In the genomic region with DNA sequence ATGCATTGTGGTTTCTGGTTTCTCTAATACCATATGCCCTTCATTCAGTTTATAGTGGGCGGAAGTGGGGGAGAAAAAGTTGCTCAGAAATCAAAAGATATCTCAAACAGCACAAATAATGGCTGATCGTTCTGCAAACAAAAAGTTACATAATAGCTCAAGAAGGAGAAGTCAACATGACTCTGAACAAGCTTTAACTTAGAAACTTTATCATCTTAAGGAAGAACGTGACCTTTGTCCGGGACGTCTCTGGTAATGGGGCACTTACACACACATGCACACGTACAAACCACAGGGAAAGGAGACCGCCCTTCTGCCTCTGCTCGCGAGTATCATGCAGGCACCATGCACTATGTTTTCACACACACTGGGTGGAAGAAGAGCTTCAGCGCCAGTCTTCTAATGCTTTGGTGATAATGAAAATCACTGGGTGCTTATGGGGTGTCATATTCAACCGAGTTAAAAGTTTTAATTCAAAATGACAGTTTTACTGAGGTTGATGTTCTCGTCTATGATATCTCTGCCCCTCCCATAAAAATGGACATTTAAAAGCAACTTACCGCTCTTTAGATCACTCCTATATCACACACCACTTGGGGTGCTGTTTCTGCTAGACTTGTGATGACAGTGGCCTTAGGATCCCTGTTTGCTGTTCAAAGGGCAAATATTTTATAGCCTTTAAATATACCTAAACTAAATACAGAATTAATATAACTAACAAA, we compare ENCODE assay signal across 2 cellular contexts.
TF ChIP-seq lines count a peak whose summit lies in the region.

No MANE protein-coding gene starts in this region.

TF ChIP-seq in GM12878, 131 proteins besides CTCF, POLR2A, EP300 and RAD21 (continued from another document):
- no peak for TF ChIP-seq HDAC6 (IDR thresholded peaks at IDR 0.05; ENCODE audit: unreplicated experiment)
- no peak for TF ChIP-seq IKZF1 (conservative IDR thresholded peaks at IDR 0.05)
- TF ChIP-seq RFX5 (IDR thresholded peaks at IDR 0.05; ENCODE audit: low read depth, low read length), result no peak
- TF ChIP-seq, protein P1, sequence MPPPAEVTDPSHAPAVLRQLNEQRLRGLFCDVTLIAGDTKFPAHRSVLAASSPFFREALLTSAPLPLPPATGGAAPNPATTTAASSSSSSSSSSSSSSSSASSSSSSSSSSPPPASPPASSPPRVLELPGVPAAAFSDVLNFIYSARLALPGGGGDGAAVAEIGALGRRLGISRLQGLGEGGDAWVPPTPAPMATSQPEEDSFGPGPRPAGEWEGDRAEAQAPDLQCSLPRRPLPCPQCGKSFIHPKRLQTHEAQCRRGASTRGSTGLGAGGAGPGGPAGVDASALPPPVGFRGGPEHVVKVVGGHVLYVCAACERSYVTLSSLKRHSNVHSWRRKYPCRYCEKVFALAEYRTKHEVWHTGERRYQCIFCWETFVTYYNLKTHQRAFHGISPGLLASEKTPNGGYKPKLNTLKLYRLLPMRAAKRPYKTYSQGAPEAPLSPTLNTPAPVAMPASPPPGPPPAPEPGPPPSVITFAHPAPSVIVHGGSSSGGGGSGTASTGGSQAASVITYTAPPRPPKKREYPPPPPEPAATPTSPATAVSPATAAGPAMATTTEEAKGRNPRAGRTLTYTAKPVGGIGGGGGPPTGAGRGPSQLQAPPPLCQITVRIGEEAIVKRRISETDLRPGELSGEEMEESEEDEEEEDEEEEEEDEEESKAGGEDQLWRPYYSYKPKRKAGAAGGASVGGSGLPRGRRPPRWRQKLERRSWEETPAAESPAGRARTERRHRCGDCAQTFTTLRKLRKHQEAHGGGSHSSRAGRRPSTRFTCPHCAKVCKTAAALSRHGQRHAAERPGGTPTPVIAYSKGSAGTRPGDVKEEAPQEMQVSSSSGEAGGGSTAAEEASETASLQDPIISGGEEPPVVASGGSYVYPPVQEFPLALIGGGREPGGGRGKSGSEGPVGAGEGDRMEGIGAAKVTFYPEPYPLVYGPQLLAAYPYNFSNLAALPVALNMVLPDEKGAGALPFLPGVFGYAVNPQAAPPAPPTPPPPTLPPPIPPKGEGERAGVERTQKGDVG (CRISPR knock-in tag; IDR thresholded peaks at IDR 0.05), result no peak
- no peak for TF ChIP-seq ZZZ3 (IDR thresholded peaks at IDR 0.05; ENCODE audit: control insufficient read depth, insufficient read length, low read depth)
- TF ChIP-seq, protein P2, sequence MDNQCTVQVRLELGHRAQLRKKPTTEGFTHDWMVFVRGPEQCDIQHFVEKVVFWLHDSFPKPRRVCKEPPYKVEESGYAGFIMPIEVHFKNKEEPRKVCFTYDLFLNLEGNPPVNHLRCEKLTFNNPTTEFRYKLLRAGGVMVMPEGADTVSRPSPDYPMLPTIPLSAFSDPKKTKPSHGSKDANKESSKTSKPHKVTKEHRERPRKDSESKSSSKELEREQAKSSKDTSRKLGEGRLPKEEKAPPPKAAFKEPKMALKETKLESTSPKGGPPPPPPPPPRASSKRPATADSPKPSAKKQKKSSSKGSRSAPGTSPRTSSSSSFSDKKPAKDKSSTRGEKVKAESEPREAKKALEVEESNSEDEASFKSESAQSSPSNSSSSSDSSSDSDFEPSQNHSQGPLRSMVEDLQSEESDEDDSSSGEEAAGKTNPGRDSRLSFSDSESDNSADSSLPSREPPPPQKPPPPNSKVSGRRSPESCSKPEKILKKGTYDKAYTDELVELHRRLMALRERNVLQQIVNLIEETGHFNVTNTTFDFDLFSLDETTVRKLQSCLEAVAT (IDR thresholded peaks at IDR 0.05), result no peak
- TF ChIP-seq NFXL1 (IDR thresholded peaks at IDR 0.05; ENCODE audit: borderline replicate concordance), result no peak

TF ChIP-seq in liver, 16 proteins besides CTCF, POLR2A, EP300 and RAD21 (continued from another document):
- TF ChIP-seq, protein P3, sequence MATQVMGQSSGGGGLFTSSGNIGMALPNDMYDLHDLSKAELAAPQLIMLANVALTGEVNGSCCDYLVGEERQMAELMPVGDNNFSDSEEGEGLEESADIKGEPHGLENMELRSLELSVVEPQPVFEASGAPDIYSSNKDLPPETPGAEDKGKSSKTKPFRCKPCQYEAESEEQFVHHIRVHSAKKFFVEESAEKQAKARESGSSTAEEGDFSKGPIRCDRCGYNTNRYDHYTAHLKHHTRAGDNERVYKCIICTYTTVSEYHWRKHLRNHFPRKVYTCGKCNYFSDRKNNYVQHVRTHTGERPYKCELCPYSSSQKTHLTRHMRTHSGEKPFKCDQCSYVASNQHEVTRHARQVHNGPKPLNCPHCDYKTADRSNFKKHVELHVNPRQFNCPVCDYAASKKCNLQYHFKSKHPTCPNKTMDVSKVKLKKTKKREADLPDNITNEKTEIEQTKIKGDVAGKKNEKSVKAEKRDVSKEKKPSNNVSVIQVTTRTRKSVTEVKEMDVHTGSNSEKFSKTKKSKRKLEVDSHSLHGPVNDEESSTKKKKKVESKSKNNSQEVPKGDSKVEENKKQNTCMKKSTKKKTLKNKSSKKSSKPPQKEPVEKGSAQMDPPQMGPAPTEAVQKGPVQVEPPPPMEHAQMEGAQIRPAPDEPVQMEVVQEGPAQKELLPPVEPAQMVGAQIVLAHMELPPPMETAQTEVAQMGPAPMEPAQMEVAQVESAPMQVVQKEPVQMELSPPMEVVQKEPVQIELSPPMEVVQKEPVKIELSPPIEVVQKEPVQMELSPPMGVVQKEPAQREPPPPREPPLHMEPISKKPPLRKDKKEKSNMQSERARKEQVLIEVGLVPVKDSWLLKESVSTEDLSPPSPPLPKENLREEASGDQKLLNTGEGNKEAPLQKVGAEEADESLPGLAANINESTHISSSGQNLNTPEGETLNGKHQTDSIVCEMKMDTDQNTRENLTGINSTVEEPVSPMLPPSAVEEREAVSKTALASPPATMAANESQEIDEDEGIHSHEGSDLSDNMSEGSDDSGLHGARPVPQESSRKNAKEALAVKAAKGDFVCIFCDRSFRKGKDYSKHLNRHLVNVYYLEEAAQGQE (IDR thresholded peaks at IDR 0.05), result no peak
- TF ChIP-seq, protein P4, sequence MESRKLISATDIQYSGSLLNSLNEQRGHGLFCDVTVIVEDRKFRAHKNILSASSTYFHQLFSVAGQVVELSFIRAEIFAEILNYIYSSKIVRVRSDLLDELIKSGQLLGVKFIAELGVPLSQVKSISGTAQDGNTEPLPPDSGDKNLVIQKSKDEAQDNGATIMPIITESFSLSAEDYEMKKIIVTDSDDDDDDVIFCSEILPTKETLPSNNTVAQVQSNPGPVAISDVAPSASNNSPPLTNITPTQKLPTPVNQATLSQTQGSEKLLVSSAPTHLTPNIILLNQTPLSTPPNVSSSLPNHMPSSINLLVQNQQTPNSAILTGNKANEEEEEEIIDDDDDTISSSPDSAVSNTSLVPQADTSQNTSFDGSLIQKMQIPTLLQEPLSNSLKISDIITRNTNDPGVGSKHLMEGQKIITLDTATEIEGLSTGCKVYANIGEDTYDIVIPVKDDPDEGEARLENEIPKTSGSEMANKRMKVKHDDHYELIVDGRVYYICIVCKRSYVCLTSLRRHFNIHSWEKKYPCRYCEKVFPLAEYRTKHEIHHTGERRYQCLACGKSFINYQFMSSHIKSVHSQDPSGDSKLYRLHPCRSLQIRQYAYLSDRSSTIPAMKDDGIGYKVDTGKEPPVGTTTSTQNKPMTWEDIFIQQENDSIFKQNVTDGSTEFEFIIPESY (IDR thresholded peaks at IDR 0.05), result peak; percentile 13
- no peak for TF ChIP-seq GABPA (IDR thresholded peaks at IDR 0.05 in 1 of 2, conservative IDR thresholded peaks at IDR 0.05 in 1 of 2)
- TF ChIP-seq NR2F2 (IDR thresholded peaks at IDR 0.05), result no peak
- TF ChIP-seq RXRA (IDR thresholded peaks at IDR 0.05), result no peak
- TF ChIP-seq FOXA2 (IDR thresholded peaks at IDR 0.05), result no peak
- no peak for TF ChIP-seq EGR1 (IDR thresholded peaks at IDR 0.05; ENCODE audit: low read depth in 2 of 2)
- TF ChIP-seq YY1 (IDR thresholded peaks at IDR 0.05), result peak; percentile 70
